In the genomic region with DNA sequence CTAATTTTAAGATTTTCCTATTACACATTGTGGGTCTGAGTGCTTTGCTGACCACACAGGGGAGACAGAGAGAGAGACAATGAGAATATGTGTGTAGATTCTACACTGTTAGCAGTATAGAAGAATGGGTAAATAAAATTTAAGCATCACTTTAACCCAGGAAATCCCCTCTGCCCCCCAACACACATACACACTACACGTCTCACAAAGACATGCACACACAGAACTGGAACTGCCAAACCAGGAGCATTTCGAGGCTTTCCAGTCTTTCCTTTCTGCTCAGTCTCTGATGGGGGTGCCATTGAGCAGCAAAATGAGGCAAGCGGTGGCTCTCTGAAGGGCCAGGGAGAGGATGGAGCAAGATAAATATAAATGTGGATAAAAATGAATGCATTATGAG, we compare ENCODE assay signal across 1 cellular context.
A peak's percentile ranks its signal among the peaks of the same experiment; 100 is the strongest.
TF ChIP-seq lines count a peak whose summit lies in the region.

No MANE protein-coding gene starts in this region.

TF ChIP-seq in HepG2, 621 proteins besides CTCF, POLR2A, EP300 and RAD21 (continued from another document and continues in another):
- TF ChIP-seq GATAD1 (CRISPR knock-in tag; IDR thresholded peaks at IDR 0.05) (0 out of 2 replicates have a peak, but pooled peaks have one; percentile 37), DMAP1 (CRISPR knock-in tag; IDR thresholded peaks at IDR 0.05) (0 out of 2 replicates have a peak, but pooled peaks have one; percentile 31), ZNF614 (CRISPR knock-in tag; IDR thresholded peaks at IDR 0.05; ENCODE audit: borderline replicate concordance) (0 out of 2 replicates have a peak, but pooled peaks have one; percentile 40), STAG1 (CRISPR knock-in tag; IDR thresholded peaks at IDR 0.05) (peak; percentile 79), ZNF501 (CRISPR knock-in tag; IDR thresholded peaks at IDR 0.05) (0 out of 2 replicates have a peak, but pooled peaks have one; percentile 22), FOSL2 (CRISPR knock-in tag; IDR thresholded peaks at IDR 0.05) (peak; percentile 16; the same call in 1 of the 2 replicates), ZNF24 (IDR thresholded peaks at IDR 0.05) (no peak), SKI (IDR thresholded peaks at IDR 0.05; ENCODE audit: partially characterized antibody) (peak; percentile 25), SOX13 (IDR thresholded peaks at IDR 0.05) (no peak), SOX13 (CRISPR knock-in tag; conservative IDR thresholded peaks at IDR 0.05 in 1 of 2, IDR thresholded peaks at IDR 0.05 in 1 of 2) (peak in 1 of 2 experiments; percentile 30; a peak in 1 of 4 replicates), LCORL (IDR thresholded peaks at IDR 0.05) (no peak), LCORL (CRISPR knock-in tag; IDR thresholded peaks at IDR 0.05) (0 out of 2 replicates have a peak, but pooled peaks have one; percentile 31), ZNF331 (CRISPR knock-in tag; IDR thresholded peaks at IDR 0.05) (peak; percentile 58), MED1 (CRISPR knock-in tag; IDR thresholded peaks at IDR 0.05) (peak; percentile 31; the same call in 1 of the 2 replicates), ZNF317 (CRISPR knock-in tag; IDR thresholded peaks at IDR 0.05) (0 out of 2 replicates have a peak, but pooled peaks have one; percentile 22), RBFOX2 (IDR thresholded peaks at IDR 0.05; ENCODE audit: low read depth, low read length) (peak; percentile 54; the same call in 1 of the 2 replicates), DR1 (CRISPR knock-in tag; IDR thresholded peaks at IDR 0.05) (no peak), GATAD2A (CRISPR knock-in tag; IDR thresholded peaks at IDR 0.05) (peak; percentile 62), PHF8 (CRISPR knock-in tag; IDR thresholded peaks at IDR 0.05) (no peak), IRF2 (CRISPR knock-in tag; IDR thresholded peaks at IDR 0.05) (0 out of 2 replicates have a peak, but pooled peaks have one; percentile 52), ZNF792 (CRISPR knock-in tag; IDR thresholded peaks at IDR 0.05) (peak; percentile 14; the same call in 1 of the 2 replicates), FOXM1 (CRISPR knock-in tag; IDR thresholded peaks at IDR 0.05) (no peak), ELF3 (CRISPR knock-in tag; IDR thresholded peaks at IDR 0.05) (0 out of 2 replicates have a peak, but pooled peaks have one; percentile 27), ZNF432 (CRISPR knock-in tag; IDR thresholded peaks at IDR 0.05; ENCODE audit: borderline replicate concordance) (no peak), HMG20A (CRISPR knock-in tag; IDR thresholded peaks at IDR 0.05; ENCODE audit: borderline replicate concordance) (0 out of 2 replicates have a peak, but pooled peaks have one; percentile 40), ZNF263 (CRISPR knock-in tag; IDR thresholded peaks at IDR 0.05) (no peak), SOX5 (CRISPR knock-in tag; IDR thresholded peaks at IDR 0.05; ENCODE audit: borderline replicate concordance) (peak; percentile 22; the same call in 1 of the 2 replicates), ZNF451 (CRISPR knock-in tag; IDR thresholded peaks at IDR 0.05) (no peak)
- TF ChIP-seq, protein P1, sequence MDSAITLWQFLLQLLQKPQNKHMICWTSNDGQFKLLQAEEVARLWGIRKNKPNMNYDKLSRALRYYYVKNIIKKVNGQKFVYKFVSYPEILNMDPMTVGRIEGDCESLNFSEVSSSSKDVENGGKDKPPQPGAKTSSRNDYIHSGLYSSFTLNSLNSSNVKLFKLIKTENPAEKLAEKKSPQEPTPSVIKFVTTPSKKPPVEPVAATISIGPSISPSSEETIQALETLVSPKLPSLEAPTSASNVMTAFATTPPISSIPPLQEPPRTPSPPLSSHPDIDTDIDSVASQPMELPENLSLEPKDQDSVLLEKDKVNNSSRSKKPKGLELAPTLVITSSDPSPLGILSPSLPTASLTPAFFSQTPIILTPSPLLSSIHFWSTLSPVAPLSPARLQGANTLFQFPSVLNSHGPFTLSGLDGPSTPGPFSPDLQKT (CRISPR knock-in tag; IDR thresholded peaks at IDR 0.05; ENCODE audit: borderline replicate concordance): no peak
- TF ChIP-seq, protein P2, sequence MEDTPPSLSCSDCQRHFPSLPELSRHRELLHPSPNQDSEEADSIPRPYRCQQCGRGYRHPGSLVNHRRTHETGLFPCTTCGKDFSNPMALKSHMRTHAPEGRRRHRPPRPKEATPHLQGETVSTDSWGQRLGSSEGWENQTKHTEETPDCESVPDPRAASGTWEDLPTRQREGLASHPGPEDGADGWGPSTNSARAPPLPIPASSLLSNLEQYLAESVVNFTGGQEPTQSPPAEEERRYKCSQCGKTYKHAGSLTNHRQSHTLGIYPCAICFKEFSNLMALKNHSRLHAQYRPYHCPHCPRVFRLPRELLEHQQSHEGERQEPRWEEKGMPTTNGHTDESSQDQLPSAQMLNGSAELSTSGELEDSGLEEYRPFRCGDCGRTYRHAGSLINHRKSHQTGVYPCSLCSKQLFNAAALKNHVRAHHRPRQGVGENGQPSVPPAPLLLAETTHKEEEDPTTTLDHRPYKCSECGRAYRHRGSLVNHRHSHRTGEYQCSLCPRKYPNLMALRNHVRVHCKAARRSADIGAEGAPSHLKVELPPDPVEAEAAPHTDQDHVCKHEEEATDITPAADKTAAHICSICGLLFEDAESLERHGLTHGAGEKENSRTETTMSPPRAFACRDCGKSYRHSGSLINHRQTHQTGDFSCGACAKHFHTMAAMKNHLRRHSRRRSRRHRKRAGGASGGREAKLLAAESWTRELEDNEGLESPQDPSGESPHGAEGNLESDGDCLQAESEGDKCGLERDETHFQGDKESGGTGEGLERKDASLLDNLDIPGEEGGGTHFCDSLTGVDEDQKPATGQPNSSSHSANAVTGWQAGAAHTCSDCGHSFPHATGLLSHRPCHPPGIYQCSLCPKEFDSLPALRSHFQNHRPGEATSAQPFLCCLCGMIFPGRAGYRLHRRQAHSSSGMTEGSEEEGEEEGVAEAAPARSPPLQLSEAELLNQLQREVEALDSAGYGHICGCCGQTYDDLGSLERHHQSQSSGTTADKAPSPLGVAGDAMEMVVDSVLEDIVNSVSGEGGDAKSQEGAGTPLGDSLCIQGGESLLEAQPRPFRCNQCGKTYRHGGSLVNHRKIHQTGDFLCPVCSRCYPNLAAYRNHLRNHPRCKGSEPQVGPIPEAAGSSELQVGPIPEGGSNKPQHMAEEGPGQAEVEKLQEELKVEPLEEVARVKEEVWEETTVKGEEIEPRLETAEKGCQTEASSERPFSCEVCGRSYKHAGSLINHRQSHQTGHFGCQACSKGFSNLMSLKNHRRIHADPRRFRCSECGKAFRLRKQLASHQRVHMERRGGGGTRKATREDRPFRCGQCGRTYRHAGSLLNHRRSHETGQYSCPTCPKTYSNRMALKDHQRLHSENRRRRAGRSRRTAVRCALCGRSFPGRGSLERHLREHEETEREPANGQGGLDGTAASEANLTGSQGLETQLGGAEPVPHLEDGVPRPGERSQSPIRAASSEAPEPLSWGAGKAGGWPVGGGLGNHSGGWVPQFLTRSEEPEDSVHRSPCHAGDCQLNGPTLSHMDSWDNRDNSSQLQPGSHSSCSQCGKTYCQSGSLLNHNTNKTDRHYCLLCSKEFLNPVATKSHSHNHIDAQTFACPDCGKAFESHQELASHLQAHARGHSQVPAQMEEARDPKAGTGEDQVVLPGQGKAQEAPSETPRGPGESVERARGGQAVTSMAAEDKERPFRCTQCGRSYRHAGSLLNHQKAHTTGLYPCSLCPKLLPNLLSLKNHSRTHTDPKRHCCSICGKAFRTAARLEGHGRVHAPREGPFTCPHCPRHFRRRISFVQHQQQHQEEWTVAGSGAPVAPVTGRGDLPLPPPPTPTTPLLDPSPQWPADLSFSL (CRISPR knock-in tag; IDR thresholded peaks at IDR 0.05): peak; percentile 76
- TF ChIP-seq, protein P3, sequence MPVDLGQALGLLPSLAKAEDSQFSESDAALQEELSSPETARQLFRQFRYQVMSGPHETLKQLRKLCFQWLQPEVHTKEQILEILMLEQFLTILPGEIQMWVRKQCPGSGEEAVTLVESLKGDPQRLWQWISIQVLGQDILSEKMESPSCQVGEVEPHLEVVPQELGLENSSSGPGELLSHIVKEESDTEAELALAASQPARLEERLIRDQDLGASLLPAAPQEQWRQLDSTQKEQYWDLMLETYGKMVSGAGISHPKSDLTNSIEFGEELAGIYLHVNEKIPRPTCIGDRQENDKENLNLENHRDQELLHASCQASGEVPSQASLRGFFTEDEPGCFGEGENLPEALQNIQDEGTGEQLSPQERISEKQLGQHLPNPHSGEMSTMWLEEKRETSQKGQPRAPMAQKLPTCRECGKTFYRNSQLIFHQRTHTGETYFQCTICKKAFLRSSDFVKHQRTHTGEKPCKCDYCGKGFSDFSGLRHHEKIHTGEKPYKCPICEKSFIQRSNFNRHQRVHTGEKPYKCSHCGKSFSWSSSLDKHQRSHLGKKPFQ (CRISPR knock-in tag; IDR thresholded peaks at IDR 0.05; ENCODE audit: insufficient replicate concordance): no peak
- TF ChIP-seq, protein P4, sequence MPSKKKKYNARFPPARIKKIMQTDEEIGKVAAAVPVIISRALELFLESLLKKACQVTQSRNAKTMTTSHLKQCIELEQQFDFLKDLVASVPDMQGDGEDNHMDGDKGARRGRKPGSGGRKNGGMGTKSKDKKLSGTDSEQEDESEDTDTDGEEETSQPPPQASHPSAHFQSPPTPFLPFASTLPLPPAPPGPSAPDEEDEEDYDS (CRISPR knock-in tag; IDR thresholded peaks at IDR 0.05): peak; percentile 36; the same call in 1 of the 2 replicates
- TF ChIP-seq, protein P5, sequence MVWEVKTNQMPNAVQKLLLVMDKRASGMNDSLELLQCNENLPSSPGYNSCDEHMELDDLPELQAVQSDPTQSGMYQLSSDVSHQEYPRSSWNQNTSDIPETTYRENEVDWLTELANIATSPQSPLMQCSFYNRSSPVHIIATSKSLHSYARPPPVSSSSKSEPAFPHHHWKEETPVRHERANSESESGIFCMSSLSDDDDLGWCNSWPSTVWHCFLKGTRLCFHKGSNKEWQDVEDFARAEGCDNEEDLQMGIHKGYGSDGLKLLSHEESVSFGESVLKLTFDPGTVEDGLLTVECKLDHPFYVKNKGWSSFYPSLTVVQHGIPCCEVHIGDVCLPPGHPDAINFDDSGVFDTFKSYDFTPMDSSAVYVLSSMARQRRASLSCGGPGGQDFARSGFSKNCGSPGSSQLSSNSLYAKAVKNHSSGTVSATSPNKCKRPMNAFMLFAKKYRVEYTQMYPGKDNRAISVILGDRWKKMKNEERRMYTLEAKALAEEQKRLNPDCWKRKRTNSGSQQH (CRISPR knock-in tag; IDR thresholded peaks at IDR 0.05; ENCODE audit: low read depth): 0 out of 2 replicates have a peak, but pooled peaks have one; percentile 33
- TF ChIP-seq, protein P6, sequence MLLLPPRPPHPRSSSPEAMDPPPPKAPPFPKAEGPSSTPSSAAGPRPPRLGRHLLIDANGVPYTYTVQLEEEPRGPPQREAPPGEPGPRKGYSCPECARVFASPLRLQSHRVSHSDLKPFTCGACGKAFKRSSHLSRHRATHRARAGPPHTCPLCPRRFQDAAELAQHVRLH (CRISPR knock-in tag; IDR thresholded peaks at IDR 0.05; ENCODE audit: borderline replicate concordance, low read depth): peak; percentile 51; the same call in 1 of the 2 replicates
- TF ChIP-seq, protein P7, sequence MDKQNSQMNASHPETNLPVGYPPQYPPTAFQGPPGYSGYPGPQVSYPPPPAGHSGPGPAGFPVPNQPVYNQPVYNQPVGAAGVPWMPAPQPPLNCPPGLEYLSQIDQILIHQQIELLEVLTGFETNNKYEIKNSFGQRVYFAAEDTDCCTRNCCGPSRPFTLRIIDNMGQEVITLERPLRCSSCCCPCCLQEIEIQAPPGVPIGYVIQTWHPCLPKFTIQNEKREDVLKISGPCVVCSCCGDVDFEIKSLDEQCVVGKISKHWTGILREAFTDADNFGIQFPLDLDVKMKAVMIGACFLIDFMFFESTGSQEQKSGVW (CRISPR knock-in tag; IDR thresholded peaks at IDR 0.05; ENCODE audit: borderline replicate concordance): no peak
- TF ChIP-seq, protein P8, sequence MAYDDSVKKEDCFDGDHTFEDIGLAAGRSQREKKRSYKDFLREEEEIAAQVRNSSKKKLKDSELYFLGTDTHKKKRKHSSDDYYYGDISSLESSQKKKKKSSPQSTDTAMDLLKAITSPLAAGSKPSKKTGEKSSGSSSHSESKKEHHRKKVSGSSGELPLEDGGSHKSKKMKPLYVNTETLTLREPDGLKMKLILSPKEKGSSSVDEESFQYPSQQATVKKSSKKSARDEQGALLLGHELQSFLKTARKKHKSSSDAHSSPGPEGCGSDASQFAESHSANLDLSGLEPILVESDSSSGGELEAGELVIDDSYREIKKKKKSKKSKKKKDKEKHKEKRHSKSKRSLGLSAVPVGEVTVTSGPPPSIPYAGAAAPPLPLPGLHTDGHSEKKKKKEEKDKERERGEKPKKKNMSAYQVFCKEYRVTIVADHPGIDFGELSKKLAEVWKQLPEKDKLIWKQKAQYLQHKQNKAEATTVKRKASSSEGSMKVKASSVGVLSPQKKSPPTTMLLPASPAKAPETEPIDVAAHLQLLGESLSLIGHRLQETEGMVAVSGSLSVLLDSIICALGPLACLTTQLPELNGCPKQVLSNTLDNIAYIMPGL (CRISPR knock-in tag; IDR thresholded peaks at IDR 0.05; ENCODE audit: borderline replicate concordance in 1 of 2, low read depth in 1 of 2): peak; percentile 66 to 68; a peak in 2 of 4 replicates
- TF ChIP-seq, protein P9, sequence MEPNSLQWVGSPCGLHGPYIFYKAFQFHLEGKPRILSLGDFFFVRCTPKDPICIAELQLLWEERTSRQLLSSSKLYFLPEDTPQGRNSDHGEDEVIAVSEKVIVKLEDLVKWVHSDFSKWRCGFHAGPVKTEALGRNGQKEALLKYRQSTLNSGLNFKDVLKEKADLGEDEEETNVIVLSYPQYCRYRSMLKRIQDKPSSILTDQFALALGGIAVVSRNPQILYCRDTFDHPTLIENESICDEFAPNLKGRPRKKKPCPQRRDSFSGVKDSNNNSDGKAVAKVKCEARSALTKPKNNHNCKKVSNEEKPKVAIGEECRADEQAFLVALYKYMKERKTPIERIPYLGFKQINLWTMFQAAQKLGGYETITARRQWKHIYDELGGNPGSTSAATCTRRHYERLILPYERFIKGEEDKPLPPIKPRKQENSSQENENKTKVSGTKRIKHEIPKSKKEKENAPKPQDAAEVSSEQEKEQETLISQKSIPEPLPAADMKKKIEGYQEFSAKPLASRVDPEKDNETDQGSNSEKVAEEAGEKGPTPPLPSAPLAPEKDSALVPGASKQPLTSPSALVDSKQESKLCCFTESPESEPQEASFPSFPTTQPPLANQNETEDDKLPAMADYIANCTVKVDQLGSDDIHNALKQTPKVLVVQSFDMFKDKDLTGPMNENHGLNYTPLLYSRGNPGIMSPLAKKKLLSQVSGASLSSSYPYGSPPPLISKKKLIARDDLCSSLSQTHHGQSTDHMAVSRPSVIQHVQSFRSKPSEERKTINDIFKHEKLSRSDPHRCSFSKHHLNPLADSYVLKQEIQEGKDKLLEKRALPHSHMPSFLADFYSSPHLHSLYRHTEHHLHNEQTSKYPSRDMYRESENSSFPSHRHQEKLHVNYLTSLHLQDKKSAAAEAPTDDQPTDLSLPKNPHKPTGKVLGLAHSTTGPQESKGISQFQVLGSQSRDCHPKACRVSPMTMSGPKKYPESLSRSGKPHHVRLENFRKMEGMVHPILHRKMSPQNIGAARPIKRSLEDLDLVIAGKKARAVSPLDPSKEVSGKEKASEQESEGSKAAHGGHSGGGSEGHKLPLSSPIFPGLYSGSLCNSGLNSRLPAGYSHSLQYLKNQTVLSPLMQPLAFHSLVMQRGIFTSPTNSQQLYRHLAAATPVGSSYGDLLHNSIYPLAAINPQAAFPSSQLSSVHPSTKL (CRISPR knock-in tag; IDR thresholded peaks at IDR 0.05): peak; percentile 19; the same call in 1 of the 2 replicates
- TF ChIP-seq, protein P10, sequence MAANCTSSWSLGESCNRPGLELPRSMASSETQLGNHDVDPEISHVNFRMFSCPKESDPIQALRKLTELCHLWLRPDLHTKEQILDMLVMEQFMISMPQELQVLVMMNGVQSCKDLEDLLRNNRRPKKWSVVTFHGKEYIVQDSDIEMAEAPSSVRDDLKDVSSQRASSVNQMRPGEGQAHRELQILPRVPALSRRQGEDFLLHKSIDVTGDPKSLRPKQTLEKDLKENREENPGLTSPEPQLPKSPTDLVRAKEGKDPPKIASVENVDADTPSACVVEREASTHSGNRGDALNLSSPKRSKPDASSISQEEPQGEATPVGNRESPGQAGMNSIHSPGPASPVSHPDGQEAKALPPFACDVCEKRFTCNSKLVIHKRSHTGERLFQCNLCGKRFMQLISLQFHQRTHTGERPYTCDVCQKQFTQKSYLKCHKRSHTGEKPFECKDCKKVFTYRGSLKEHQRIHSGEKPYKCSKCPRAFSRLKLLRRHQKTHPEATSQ (CRISPR knock-in tag; IDR thresholded peaks at IDR 0.05; ENCODE audit: borderline replicate concordance): no peak
